In genomic region chr1:218587890-218588289, GRCh38 we compare ENCODE assay signal across 14 cellular contexts.
DNase-seq lines count a peak whose midpoint lies in the region; ATAC-seq and TF ChIP-seq lines count a peak whose summit lies in the region.
"Had no signal": no experiment of that assay in that cellular context is flagged by ENCODE, and none has a peak within 500 bp of the region (broad histone marks: within the 10 kb centered on the region; RNA-seq: fewer than 3 reads in every experiment).

No MANE protein-coding gene starts in this region.

- no peaks in the 10 kb centered on the region for H3F3A ChIP-seq in GM23338 (replicated peaks; ENCODE audit: low read depth)

- peaks cover 15% of the 10 kb centered on the region for H3K4me1 Mint-ChIP-seq in GM23338

- peak overlapping the region; percentile 47; the same call in 1 of the 2 replicates for H2AFZ ChIP-seq in GM23338

- H3K4me2 ChIP-seq in GM23338, result no peak overlapping the region
- H3K4me2 ChIP-seq: A549 had no signal

- H3K79me2 ChIP-seq in GM23338 (replicated peaks; ENCODE audit: insufficient read depth), result no peaks in the 10 kb centered on the region

- DNase-seq in GM23338 (ENCODE audit: low spot score) (no peak), amniotic epithelial cell (ENCODE audit: low read depth) (peak; percentile 50), fibroblast of villous mesenchyme (ENCODE audit: low read depth) (peak; percentile 41), skeletal muscle cell (ENCODE audit: low read depth) (peak; percentile 51), GM19238 (ENCODE audit: insufficient read length, low spot score) (no peak)
- no peak for DNase-seq in activated CD4-positive, alpha-beta T cell treated with anti-CD3 and anti-CD28 coated beads for 1 hour
- DNase-seq: AML-193; Caco-2; CD4-positive, alpha-beta T cell; H9 had no signal

- H3K36me3 ChIP-seq in GM23338 (ENCODE audit: insufficient read depth), result no peaks in the 10 kb centered on the region

- H3K9me2 ChIP-seq in GM23338 (ENCODE audit: insufficient read depth), result 0 out of 2 replicates have a peak, but pooled peaks cover 5% of the 10 kb centered on the region

- H3K27ac Mint-ChIP-seq in GM23338, result no peak overlapping the region
- H3K27ac Mint-ChIP-seq: CD4-positive, alpha-beta T cell; H9 had no signal

- H3K27me3 ChIP-seq in GM23338 (ENCODE audit: insufficient read depth), result no peaks in the 10 kb centered on the region

- no peaks in the 10 kb centered on the region for H4K20me1 ChIP-seq in GM23338 (replicated peaks; ENCODE audit: insufficient read depth)

- H3K27ac ChIP-seq in GM23338 (ENCODE audit: low read depth), result no peak overlapping the region
- H3K27ac ChIP-seq: 22Rv1, C4-2B had no signal

- no peaks in the 10 kb centered on the region for H3K27me3 Mint-ChIP-seq in GM23338 (ENCODE audit: insufficient read depth, low read depth, poor library complexity)
- H3K27me3 Mint-ChIP-seq: CD4-positive, alpha-beta T cell had no signal

- no peak for ATAC-seq in GM23338
- ATAC-seq in GM21515 (IDR thresholded peaks at IDR 0.05; ENCODE audit: unreplicated experiment), result no peak
- ATAC-seq: A549 had no signal

- no peak overlapping the region for H3K4me3 Mint-ChIP-seq in GM23338
- H3K4me3 Mint-ChIP-seq: CD4-positive, alpha-beta T cell; H9 had no signal

- TF ChIP-seq CTCF in GM23338 (conservative IDR thresholded peaks at IDR 0.05; ENCODE audit: low read depth in 2 of 2) (no peak), fibroblast of villous mesenchyme (IDR thresholded peaks at IDR 0.05; ENCODE audit: insufficient read depth, low read depth, low read length) (no peak)

- peaks cover 7% of the 10 kb centered on the region for H3K9me3 Mint-ChIP-seq in GM23338

- H3K4me1 ChIP-seq in GM23338 (ENCODE audit: insufficient read depth), result peaks cover 15% of the 10 kb centered on the region; the same call in 1 of the 2 replicates

- peaks cover 2% of the 10 kb centered on the region; the same call in 1 of the 3 replicates for H3K36me3 Mint-ChIP-seq in GM23338 (ENCODE audit: low read depth)

- H3K4me3 ChIP-seq in GM23338 (no peak overlapping the region), fibroblast of villous mesenchyme (ENCODE audit: low read depth, low read length) (no peak overlapping the region), skeletal muscle cell (ENCODE audit: low read depth, low read length) (no peak overlapping the region)
- H3K4me3 ChIP-seq: A549 had no signal

TF ChIP-seq in GM23338, 12 proteins besides CTCF, POLR2A, EP300 and RAD21 (continues in another document):
- TF ChIP-seq REST (IDR thresholded peaks at IDR 0.05; ENCODE audit: unreplicated experiment) (no peak), STAT1 (IDR thresholded peaks at IDR 0.05; ENCODE audit: unreplicated experiment) (no peak), JUNB (IDR thresholded peaks at IDR 0.05; ENCODE audit: unreplicated experiment) (no peak), POLR2AphosphoS5 (IDR thresholded peaks at IDR 0.05; ENCODE audit: low read depth) (no peak), CREB1 (CRISPR knock-in tag; IDR thresholded peaks at IDR 0.05; ENCODE audit: low read depth) (no peak), EZH2 (IDR thresholded peaks at IDR 0.05; ENCODE audit: low read depth, unreplicated experiment) (no peak), ZNF462 (CRISPR knock-in tag; IDR thresholded peaks at IDR 0.05) (no peak), NANOG (IDR thresholded peaks at IDR 0.05; ENCODE audit: borderline replicate concordance) (no peak), ETS1 (IDR thresholded peaks at IDR 0.05) (no peak), EZH2phosphoT487 (IDR thresholded peaks at IDR 0.05; ENCODE audit: unreplicated experiment) (no peak), ZNF114 (CRISPR knock-in tag; IDR thresholded peaks at IDR 0.05) (no peak)

Comparison
In these comparisons a context has a peak if more than half of its experiments do, and no peak if none do; other contexts are left out.
1. DNase-seq: peak in amniotic epithelial cell (single experiment), fibroblast of villous mesenchyme (single experiment) and skeletal muscle cell (single experiment); none in GM23338 (single experiment), GM19238 (single experiment) and activated CD4-positive, alpha-beta T cell treated with anti-CD3 and anti-CD28 coated beads for 1 hour (single experiment).